28 cellular contexts compared by ENCODE assay signal in genomic region chr15:61796056-61796455, GRCh38.
DNase-seq lines count a peak whose midpoint lies in the region; ATAC-seq and TF ChIP-seq lines count a peak whose summit lies in the region.
"Had no signal": no experiment of that assay in that cellular context is flagged by ENCODE, and none has a peak within 500 bp of the region (broad histone marks: within the 10 kb centered on the region; RNA-seq: fewer than 3 reads in every experiment).

No MANE protein-coding gene starts in this region.

- no peaks in the 10 kb centered on the region for H3K27me3 ChIP-seq in transverse colon
- H3K27me3 ChIP-seq: BE2C, esophagus muscularis mucosa, upper lobe of left lung had no signal

- H3K4me3 Mint-ChIP-seq in activated CD4-positive, alpha-beta T cell treated with anti-CD3 and anti-CD28 coated beads, Interleukin-2, amount 10 ng/mL, durations not matched to agents 24 days and 14 days: no peak overlapping the region
- H3K4me3 Mint-ChIP-seq: activated CD4-positive, alpha-beta T cell treated with anti-CD3 and anti-CD28 coated beads, Interleukin-2, amount 10 ng/mL, durations not matched to agents 7 days and 5 days; activated CD8-positive, alpha-beta memory T cell treated with anti-CD3 and anti-CD28 coated beads, Interleukin-2, amount 10 ng/mL, durations not matched to agents 7 days and 5 days; brain had no signal

- no peak overlapping the region for H3K4me3 ChIP-seq in astrocyte of the cerebellum (ENCODE audit: low read depth, low read length)
- no peak overlapping the region for H3K4me3 ChIP-seq in transverse colon
- H3K4me3 ChIP-seq: esophagus muscularis mucosa, heart right ventricle, prostate gland, SK-N-MC, skin epidermis, upper lobe of left lung had no signal

- H3K27me3 Mint-ChIP-seq in activated CD4-positive, alpha-beta T cell treated with anti-CD3 and anti-CD28 coated beads, Interleukin-2, amount 10 ng/mL, durations not matched to agents 24 days and 14 days: peaks cover 13% of the 10 kb centered on the region

- no peak for TF ChIP-seq POLR2A in transverse colon (IDR thresholded peaks at IDR 0.05)

- H3K4me1 Mint-ChIP-seq in activated CD4-positive, alpha-beta T cell treated with anti-CD3 and anti-CD28 coated beads, Interleukin-2, amount 10 ng/mL, durations not matched to agents 24 days and 14 days: no peaks in the 10 kb centered on the region
- H3K4me1 Mint-ChIP-seq: activated CD4-positive, alpha-beta T cell treated with anti-CD3 and anti-CD28 coated beads, Interleukin-2, amount 10 ng/mL, durations not matched to agents 7 days and 5 days; activated CD8-positive, alpha-beta memory T cell treated with anti-CD3 and anti-CD28 coated beads, Interleukin-2, amount 10 ng/mL, durations not matched to agents 7 days and 5 days; brain had no signal

- ATAC-seq in HG03039 (IDR thresholded peaks at IDR 0.05; ENCODE audit: unreplicated experiment): no peak
- ATAC-seq in GM21381 (IDR thresholded peaks at IDR 0.05; ENCODE audit: unreplicated experiment): no peak
- ATAC-seq: activated CD8-positive, alpha-beta memory T cell treated with anti-CD3 and anti-CD28 coated beads, Interleukin-2, amount 10 ng/mL, durations not matched to agents 7 days and 5 days; heart right ventricle; left colon had no signal

- peak; percentile 2 for DNase-seq in activated CD4-positive, alpha-beta T cell treated with anti-CD3 and anti-CD28 coated beads, Interleukin-2, amount 10 ng/mL, durations not matched to agents 24 days and 14 days
- no peak for DNase-seq in activated CD4-positive, alpha-beta T cell treated with anti-CD3 and anti-CD28 coated beads for 1 hour
- peak; percentile 83 for DNase-seq in astrocyte of the cerebellum (ENCODE audit: low read depth)
- DNase-seq in fibroblast of peridontal ligament (ENCODE audit: extremely low read depth): peak; percentile 49
- peak; percentile 43 for DNase-seq in stromal cell of bone marrow (ENCODE audit: low read depth)
- DNase-seq in transverse colon: no peak
- DNase-seq: activated CD4-positive, alpha-beta T cell treated with anti-CD3 and anti-CD28 coated beads, Interleukin-2, amount 10 ng/mL, durations not matched to agents 7 days and 5 days; activated CD8-positive, alpha-beta memory T cell treated with anti-CD3 and anti-CD28 coated beads, Interleukin-2, amount 10 ng/mL, durations not matched to agents 7 days and 5 days; activated naive CD4-positive, alpha-beta T cell treated with anti-CD3 and anti-CD28 coated beads, Interleukin-2, amount 50 U/mL, for 16 hours; BE2C; DMS153; GF-D8; heart right ventricle; Kasumi-1; left colon; mesendoderm; NCI-H1694; NCI-H524 treated with DMSO at 0.1 percent for 48 hours; T-helper 2 cell; upper lobe of left lung had no signal

- TF ChIP-seq EP300 in transverse colon (IDR thresholded peaks at IDR 0.05; ENCODE audit: low read depth): no peak

- H3K36me3 Mint-ChIP-seq in activated CD4-positive, alpha-beta T cell treated with anti-CD3 and anti-CD28 coated beads, Interleukin-2, amount 10 ng/mL, durations not matched to agents 24 days and 14 days (ENCODE audit: low read depth): no peaks in the 10 kb centered on the region
- H3K36me3 Mint-ChIP-seq: activated CD8-positive, alpha-beta memory T cell treated with anti-CD3 and anti-CD28 coated beads, Interleukin-2, amount 10 ng/mL, durations not matched to agents 7 days and 5 days; brain had no signal

- 69 to 78% methylated on average over 3 of the region's 3 CpGs for WGBS in transverse colon (ENCODE audit: low coverage in 1 of 2), 2 donors

- TF ChIP-seq CTCF in astrocyte of the cerebellum (IDR thresholded peaks at IDR 0.05; ENCODE audit: low read depth, low read length, missing control alignments) (no peak), transverse colon (IDR thresholded peaks at IDR 0.05) (no peak)

- in situ Hi-C loops in astrocyte of the cerebellum (cut with HindIII; ENCODE audit: low sequenced_read_pairs): no loop called here
- in situ Hi-C loops in transverse colon (cut with MboI; ENCODE audit: low pct_ligation_motif_present in 1 of 4, low pct_unique_long_range_greater_than_20kb in 1 of 4, low sequenced_read_pairs in 3 of 4): no loop called here

- H3K36me3 ChIP-seq in transverse colon: no peaks in the 10 kb centered on the region
- H3K36me3 ChIP-seq: BE2C, esophagus muscularis mucosa, heart right ventricle, prostate gland, upper lobe of left lung had no signal

- no peak overlapping the region for H3K27ac Mint-ChIP-seq in activated CD4-positive, alpha-beta T cell treated with anti-CD3 and anti-CD28 coated beads, Interleukin-2, amount 10 ng/mL, durations not matched to agents 24 days and 14 days
- H3K27ac Mint-ChIP-seq: activated CD4-positive, alpha-beta T cell treated with anti-CD3 and anti-CD28 coated beads, Interleukin-2, amount 10 ng/mL, durations not matched to agents 7 days and 5 days; activated CD8-positive, alpha-beta memory T cell treated with anti-CD3 and anti-CD28 coated beads, Interleukin-2, amount 10 ng/mL, durations not matched to agents 7 days and 5 days; brain had no signal

- no peaks in the 10 kb centered on the region for H3K9me3 Mint-ChIP-seq in activated CD4-positive, alpha-beta T cell treated with anti-CD3 and anti-CD28 coated beads, Interleukin-2, amount 10 ng/mL, durations not matched to agents 24 days and 14 days
- H3K9me3 Mint-ChIP-seq: activated CD4-positive, alpha-beta T cell treated with anti-CD3 and anti-CD28 coated beads, Interleukin-2, amount 10 ng/mL, durations not matched to agents 7 days and 5 days had no signal

- intact Hi-C loops in activated CD4-positive, alpha-beta T cell treated with anti-CD3 and anti-CD28 coated beads, Interleukin-2, amount 10 ng/mL, durations not matched to agents 24 days and 14 days (cut with micrococcal nuclease): no loop called here
- intact Hi-C loops in transverse colon (cut with DNase I; ENCODE audit: low total_unique reads): no loop called here

- H3K4me1 ChIP-seq in transverse colon: no peaks in the 10 kb centered on the region
- H3K4me1 ChIP-seq: esophagus muscularis mucosa, heart right ventricle, prostate gland, upper lobe of left lung had no signal

- H3K27ac ChIP-seq in transverse colon: no peak overlapping the region
- H3K27ac ChIP-seq: 22Rv1, esophagus muscularis mucosa, heart right ventricle, prostate gland, SK-N-MC, skin epidermis, upper lobe of left lung had no signal

- no peaks in the 10 kb centered on the region for H3K9me3 ChIP-seq in transverse colon
- H3K9me3 ChIP-seq: BE2C, prostate gland, upper lobe of left lung had no signal

Comparison
In these comparisons a context has a peak if more than half of its experiments do, and no peak if none do; other contexts are left out.
1. DNase-seq: peak in activated CD4-positive, alpha-beta T cell treated with anti-CD3 and anti-CD28 coated beads, Interleukin-2, amount 10 ng/mL, durations not matched to agents 24 days and 14 days (single experiment), astrocyte of the cerebellum (single experiment), fibroblast of peridontal ligament (single experiment) and stromal cell of bone marrow (single experiment); none in activated CD4-positive, alpha-beta T cell treated with anti-CD3 and anti-CD28 coated beads for 1 hour (single experiment) and transverse colon (single experiment).